9 cellular contexts compared by ENCODE assay signal in the genomic region with DNA sequence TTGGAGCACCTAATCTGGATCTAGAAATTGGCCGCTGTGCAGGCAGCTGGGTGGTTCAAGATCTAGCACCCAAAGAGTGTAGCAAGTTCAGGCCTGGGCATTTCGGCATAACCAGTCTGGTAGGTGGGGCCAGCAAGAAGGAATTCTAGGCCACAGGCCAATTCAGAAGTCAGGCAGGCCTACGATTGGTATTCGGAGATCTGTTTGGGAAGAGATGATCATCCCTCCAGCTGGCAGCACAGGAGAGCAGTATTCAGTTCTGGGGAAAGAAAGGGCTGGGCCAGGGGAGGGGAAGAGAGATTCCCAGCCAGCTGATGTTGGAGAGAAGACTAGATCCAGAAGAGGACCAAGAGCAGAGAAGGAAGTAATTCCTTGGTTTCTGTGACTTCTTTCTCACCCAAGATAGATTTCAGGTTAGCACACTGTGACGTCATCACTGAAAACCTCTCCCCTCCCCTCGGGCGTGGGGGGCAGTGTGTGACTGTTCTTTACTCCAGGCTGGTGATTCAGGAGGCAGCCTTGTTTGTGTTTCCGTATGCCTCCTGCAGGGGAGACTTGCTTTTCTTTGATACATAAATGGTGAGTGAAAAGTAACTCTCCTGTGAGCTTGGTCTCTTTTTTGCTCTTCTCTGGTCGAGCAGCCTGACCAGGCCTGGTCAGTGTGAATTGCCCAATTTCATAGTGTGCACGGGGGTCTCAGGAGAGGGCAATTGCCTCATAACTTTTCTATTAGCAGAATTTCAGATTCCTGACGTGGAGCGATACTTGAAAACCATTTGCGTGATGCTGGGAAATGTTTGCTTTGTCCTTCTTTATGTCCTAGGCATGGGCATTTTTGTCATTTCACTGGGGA.
DNase-seq lines count a peak whose midpoint lies in the region; ATAC-seq, FAIRE-seq and TF ChIP-seq lines count a peak whose summit lies in the region.
"Had no signal": no experiment of that assay in that cellular context is flagged by ENCODE, and none has a peak within 500 bp of the region (broad histone marks: within the 10 kb centered on the region; RNA-seq: fewer than 3 reads in every experiment).

No MANE protein-coding gene starts in this region.

- H3K9me3 ChIP-seq in K562 (replicated peaks; ENCODE audit: control insufficient read depth, insufficient read depth, low read depth, low read length) (no peaks in the 10 kb centered on the region), testis (no peaks in the 10 kb centered on the region)

- H3K36me3 Mint-ChIP-seq in naive thymus-derived CD8-positive, alpha-beta T cell = no peaks in the 10 kb centered on the region

- TF ChIP-seq RAD21 in K562 (CRISPR knock-in tag; conservative IDR thresholded peaks at IDR 0.05 in 1 of 2, IDR thresholded peaks at IDR 0.05 in 1 of 2) = peak; percentile 32 to 53; a peak in 3 of 4 replicates

- no peak overlapping the region for H3K4me3 ChIP-seq in K562
- H3K4me3 ChIP-seq in testis = no peak overlapping the region

- H3K27ac ChIP-seq in K562 (ENCODE audit: extremely low read depth, low read depth, low read length) (no peak overlapping the region), testis (peak overlapping the region; percentile 40 to 66)

- POLR2A ChIA-PET in K562 (lab: Yijun Ruan, JAX) = no interaction called here
- POLR2A ChIA-PET in naive thymus-derived CD8-positive, alpha-beta T cell (lab: Charles Lee) = no interaction called here

- H3K9me1 ChIP-seq in K562 (ENCODE audit: control insufficient read depth, insufficient read depth, low read length) = no peaks in the 10 kb centered on the region

- intact Hi-C loops in K562 (cut with micrococcal nuclease) (loop anchor here (2.0 kb wide), 1 partner anchor 61 kb away; a partner anchor contains a TSS), testis (cut with DNase I; ENCODE audit: low total_unique reads) (no loop called here)

- in situ Hi-C loops in K562 (cut with MboI) = no loop called here

- ATAC-seq in K562 (peak; percentile 90), GM21786 (IDR thresholded peaks at IDR 0.05; ENCODE audit: unreplicated experiment) (no peak), GM18858 (IDR thresholded peaks at IDR 0.05; ENCODE audit: unreplicated experiment) (no peak), HG03439 (IDR thresholded peaks at IDR 0.05; ENCODE audit: unreplicated experiment) (no peak)
- ATAC-seq in naive thymus-derived CD8-positive, alpha-beta T cell = no peak
- ATAC-seq: activated T-cell treated with anti-CD3 and anti-CD28 coated beads, Interleukin-2, amount 50 U/mL, for 72 hours had no signal

- H3K79me2 ChIP-seq in K562 (ENCODE audit: control insufficient read depth, insufficient read depth, low read length) = no peaks in the 10 kb centered on the region

- 42% methylated on average over 13 of the region's 13 CpGs for WGBS in K562 (ENCODE audit: insufficient coverage, low coverage, missing lambda C conversion rate)
- whole genome bisulfite sequencing in testis, 2 donors = 50 to 57% methylated on average over 13 of the region's 13 CpGs

- H3K4me3 Mint-ChIP-seq in naive thymus-derived CD8-positive, alpha-beta T cell = no peak overlapping the region
- H3K4me3 Mint-ChIP-seq: activated T-cell treated with anti-CD3 and anti-CD28 coated beads, Interleukin-2, amount 50 U/mL, for 72 hours had no signal

- H3K36me3 ChIP-seq in K562 (ENCODE audit: control insufficient read depth, insufficient read depth, low read length) = no peaks in the 10 kb centered on the region; the same call in 2 of the 3 replicates
- no peaks in the 10 kb centered on the region for H3K36me3 ChIP-seq in testis (ENCODE audit: low read depth, missing control alignments)

- H4K20me1 ChIP-seq in K562 (replicated peaks; ENCODE audit: control insufficient read depth, insufficient read depth, low read length) = no peaks in the 10 kb centered on the region

- TF ChIP-seq EP300 in K562 (IDR thresholded peaks at IDR 0.05; ENCODE audit: low read length) = no peak

- no peaks in the 10 kb centered on the region for H3K4me1 Mint-ChIP-seq in naive thymus-derived CD8-positive, alpha-beta T cell

- H3K4me2 ChIP-seq in K562 (ENCODE audit: insufficient read depth, low read length) = peak overlapping the region; percentile 16

- no peak overlapping the region for H3K27ac Mint-ChIP-seq in naive thymus-derived CD8-positive, alpha-beta T cell
- H3K27ac Mint-ChIP-seq: activated T-cell treated with anti-CD3 and anti-CD28 coated beads, Interleukin-2, amount 50 U/mL, for 72 hours had no signal

- H3K27me3 ChIP-seq in K562 (ENCODE audit: control insufficient read depth in 2 of 2, insufficient read depth in 2 of 2, low read length in 2 of 2) = no peaks in the 10 kb centered on the region
- H3K27me3 ChIP-seq in testis = no peaks in the 10 kb centered on the region

- H2AFZ ChIP-seq in K562 (ENCODE audit: low read depth, low read length) = peak overlapping the region; percentile 68

- peaks cover 0 to 10% (median 0%) of the 10 kb centered on the region in 9 donors for H3K9me3 Mint-ChIP-seq in naive thymus-derived CD8-positive, alpha-beta T cell
- H3K9me3 Mint-ChIP-seq: activated T-cell treated with anti-CD3 and anti-CD28 coated beads, Interleukin-2, amount 50 U/mL, for 72 hours had no signal

- H3K4me1 ChIP-seq in K562 (replicated peaks in 1 of 2; ENCODE audit: control insufficient read depth in 2 of 2, insufficient read depth in 2 of 2, low read length in 2 of 2) (peaks cover 0 to 31% of the 10 kb centered on the region in 2 experiments; a peak in 3 of 5 replicates), testis (peaks cover 11% of the 10 kb centered on the region)

- H3K27me3 Mint-ChIP-seq in naive thymus-derived CD8-positive, alpha-beta T cell = peaks cover 0 to 15% (median 3%) of the 10 kb centered on the region in 5 donors

- CTCF ChIA-PET in K562 (lab: Yijun Ruan, JAX; ENCODE audit: low intra/inter-chr PET ratio) = no interaction called here

- FAIRE-seq in K562 (lab: Jason Lieb, UNC) = peak; percentile 82

- BruUV-seq in K562 (replicated peaks; lab: Mats Ljungman, UMichigan) = no TSS peak

- TF ChIP-seq POLR2A in K562 (conservative IDR thresholded peaks at IDR 0.05) (no peak), testis (IDR thresholded peaks at IDR 0.05) (no peak)

- TF ChIP-seq CTCF in K562 (IDR thresholded peaks at IDR 0.05 in 2 of 3, conservative IDR thresholded peaks at IDR 0.05 in 1 of 3; ENCODE audit: insufficient read depth in 2 of 3, low read depth in 1 of 3, low read length in 3 of 3) (peak; percentile 41 to 42 (median 41); a peak in 4 of 6 replicates), testis (IDR thresholded peaks at IDR 0.05) (no peak)

- peak; percentile 28 for DNase-seq in HuH-7 (ENCODE audit: low spot score)
- DNase-seq in K562 (ENCODE audit: extremely low read depth in 1 of 4, low spot score in 3 of 4) = peak; percentile 61 to 76 (median 68)
- peak; percentile 87 for DNase-seq in islet precursor cell
- DNase-seq in testis = peak; percentile 26
- DNase-seq in naive thymus-derived CD8-positive, alpha-beta T cell = no peak
- DNase-seq: activated T-cell treated with anti-CD3 and anti-CD28 coated beads, Interleukin-2, amount 50 U/mL, for 72 hours had no signal

- no peak overlapping the region; a peak in 1 of 4 replicates for H3K9ac ChIP-seq in K562 (ENCODE audit: insufficient read depth in 1 of 2, low read depth in 2 of 2, low read length in 2 of 2)

TF ChIP-seq in K562, 482 proteins besides CTCF, POLR2A, EP300 and RAD21 (continues in another document):
- TF ChIP-seq RB1 (IDR thresholded peaks at IDR 0.05; ENCODE audit: low read depth) (no peak), CREM (IDR thresholded peaks at IDR 0.05; ENCODE audit: low read depth) (peak; percentile 90), JUN (IDR thresholded peaks at IDR 0.05; ENCODE audit: borderline replicate concordance, low read depth, low read length) (peak; percentile 66; the same call in 1 of the 2 replicates), JUN (CRISPR knock-in tag; IDR thresholded peaks at IDR 0.05; ENCODE audit: borderline replicate concordance) (no peak), KHSRP (IDR thresholded peaks at IDR 0.05) (peak; percentile 48; the same call in 1 of the 2 replicates), U2AF2 (optimal IDR thresholded peaks at IDR 0.05; ENCODE audit: low read depth, low read length) (no peak), JUND (IDR thresholded peaks at IDR 0.05; ENCODE audit: borderline replicate concordance, low read depth, low read length) (peak; percentile 80), JUND (tag; IDR thresholded peaks at IDR 0.05; ENCODE audit: borderline replicate concordance, low read depth, low read length) (peak; percentile 85), MAZ (CRISPR knock-in tag; conservative IDR thresholded peaks at IDR 0.05 in 1 of 2, IDR thresholded peaks at IDR 0.05 in 1 of 2) (peak; percentile 41 to 65; a peak in 2 of 4 replicates), MTA1 (IDR thresholded peaks at IDR 0.05; ENCODE audit: borderline replicate concordance) (0 out of 2 replicates have a peak, but pooled peaks have one; percentile 31), GABPB2 (CRISPR knock-in tag; conservative IDR thresholded peaks at IDR 0.05) (no peak), ATF7 (IDR thresholded peaks at IDR 0.05) (peak; percentile 95)
- TF ChIP-seq, protein P1, sequence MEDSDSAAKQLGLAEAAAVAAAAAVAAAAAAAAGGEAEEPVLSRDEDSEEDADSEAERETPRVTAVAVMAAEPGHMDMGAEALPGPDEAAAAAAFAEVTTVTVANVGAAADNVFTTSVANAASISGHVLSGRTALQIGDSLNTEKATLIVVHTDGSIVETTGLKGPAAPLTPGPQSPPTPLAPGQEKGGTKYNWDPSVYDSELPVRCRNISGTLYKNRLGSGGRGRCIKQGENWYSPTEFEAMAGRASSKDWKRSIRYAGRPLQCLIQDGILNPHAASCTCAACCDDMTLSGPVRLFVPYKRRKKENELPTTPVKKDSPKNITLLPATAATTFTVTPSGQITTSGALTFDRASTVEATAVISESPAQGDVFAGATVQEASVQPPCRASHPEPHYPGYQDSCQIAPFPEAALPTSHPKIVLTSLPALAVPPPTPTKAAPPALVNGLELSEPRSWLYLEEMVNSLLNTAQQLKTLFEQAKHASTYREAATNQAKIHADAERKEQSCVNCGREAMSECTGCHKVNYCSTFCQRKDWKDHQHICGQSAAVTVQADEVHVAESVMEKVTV (CRISPR knock-in tag; IDR thresholded peaks at IDR 0.05) = 0 out of 2 replicates have a peak, but pooled peaks have one; percentile 11
- TF ChIP-seq, protein P2, sequence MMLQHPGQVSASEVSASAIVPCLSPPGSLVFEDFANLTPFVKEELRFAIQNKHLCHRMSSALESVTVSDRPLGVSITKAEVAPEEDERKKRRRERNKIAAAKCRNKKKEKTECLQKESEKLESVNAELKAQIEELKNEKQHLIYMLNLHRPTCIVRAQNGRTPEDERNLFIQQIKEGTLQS (IDR thresholded peaks at IDR 0.05) = peak; percentile 96
- TF ChIP-seq, protein P2 (CRISPR knock-in tag; conservative IDR thresholded peaks at IDR 0.05) = 0 out of 2 replicates have a peak, but pooled peaks have one; percentile 38

Comparison
In these comparisons a context has a peak if more than half of its experiments do, and no peak if none do; other contexts are left out.
1. DNase-seq: peak in HuH-7 (single experiment), K562 (4 of 4), islet precursor cell (single experiment) and testis (single experiment); none in naive thymus-derived CD8-positive, alpha-beta T cell (0 of 10).
2. CTCF ChIP-seq: peak in K562 (3 of 3); none in testis (0 of 3).